ENCODE assay signal across 10 cellular contexts in the genomic region with DNA sequence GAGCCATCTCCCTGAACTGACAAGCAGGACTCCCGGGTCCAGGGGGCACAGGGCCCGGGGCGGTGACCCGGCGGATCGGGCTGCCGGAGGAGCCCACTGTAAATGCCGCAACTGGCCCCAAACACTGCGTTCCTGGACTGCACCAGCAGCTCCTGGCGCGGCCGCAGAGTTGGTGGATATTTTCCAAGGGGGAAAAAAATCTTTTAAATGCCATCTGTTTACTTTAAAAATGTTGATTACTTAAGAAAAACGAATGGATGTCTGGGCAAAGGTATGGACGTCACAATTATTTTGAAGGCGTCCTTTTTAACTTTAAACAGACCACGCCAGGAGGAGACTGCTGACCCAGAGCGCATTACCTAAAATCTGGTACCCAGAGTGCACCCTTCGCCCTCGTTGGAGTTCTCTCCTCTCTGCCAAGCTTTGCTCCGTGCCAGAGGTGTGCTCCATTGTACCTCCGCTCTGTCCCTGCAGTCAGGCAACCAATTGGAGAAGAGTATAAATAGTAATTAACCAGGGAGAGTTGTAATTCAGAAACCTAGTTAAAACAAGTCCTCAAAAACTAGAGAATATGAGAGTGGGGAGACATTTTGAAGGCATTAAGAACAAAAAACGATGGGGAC. TPM values are rescaled to one million over a fixed set of nuclear protein-coding genes. Genes with fewer than 3 reads are reported as not detected.
A peak's percentile ranks its signal among the peaks of the same experiment; 100 is the strongest.
DNase-seq lines count a peak whose midpoint lies in the region; ATAC-seq and TF ChIP-seq lines count a peak whose summit lies in the region.
"Had no signal": no experiment of that assay in that cellular context is flagged by ENCODE, and none has a peak within 500 bp of the region (broad histone marks: within the 10 kb centered on the region; RNA-seq: fewer than 3 reads in every experiment).

No MANE protein-coding gene starts in this region.

- H4K8ac ChIP-seq in mesenchymal stem cell (ENCODE audit: low read length), result peak overlapping the region; percentile 95

- peak overlapping the region; percentile 43 for H2BK120ac ChIP-seq in mesenchymal stem cell (ENCODE audit: low read depth, low read length)

- no peaks in the 10 kb centered on the region for H3K9me3 Mint-ChIP-seq in chondrocyte (ENCODE audit: low read depth)
- H3K9me3 Mint-ChIP-seq: activated naive CD4-positive, alpha-beta T cell treated with anti-CD3 and anti-CD28 coated beads, Interleukin-2, amount 50 U/mL, for 72 hours had no signal

- no peaks in the 10 kb centered on the region for H3K9me3 ChIP-seq in right cardiac atrium (ENCODE audit: control insufficient read depth, low read length)
- H3K9me3 ChIP-seq in mesenchymal stem cell (ENCODE audit: control insufficient read depth, low read length), result no peaks in the 10 kb centered on the region

- no peak overlapping the region for H3K27ac ChIP-seq in right cardiac atrium (ENCODE audit: low read length)
- no peak overlapping the region for H3K27ac ChIP-seq in mesenchymal stem cell (ENCODE audit: low read length, poor library complexity, severe bottlenecking)
- no peak overlapping the region for H3K27ac ChIP-seq in urinary bladder (ENCODE audit: low read depth)

- WGBS in right cardiac atrium, result 31% methylated on average over 22 of the region's 22 CpGs
- WGBS in mesenchymal stem cell, result 13% methylated on average over 17 of the region's 22 CpGs
- 50% methylated on average over 22 of the region's 22 CpGs for WGBS in urinary bladder

- peak overlapping the region; percentile 96 for H3K4me2 ChIP-seq in mesenchymal stem cell (ENCODE audit: low read length, poor library complexity, severe bottlenecking)

- H3K9ac ChIP-seq in mesenchymal stem cell (ENCODE audit: low read length), result peak overlapping the region; percentile 95

- no peaks in the 10 kb centered on the region for H3K27me3 Mint-ChIP-seq in chondrocyte (ENCODE audit: low read depth)

- H3K4me1 ChIP-seq in right cardiac atrium (ENCODE audit: control insufficient read depth, insufficient read depth, low read length), result no peaks in the 10 kb centered on the region
- peaks cover 43% of the 10 kb centered on the region for H3K4me1 ChIP-seq in mesenchymal stem cell (ENCODE audit: control insufficient read depth, insufficient read depth, low read depth, low read length)
- no peaks in the 10 kb centered on the region for H3K4me1 ChIP-seq in urinary bladder (ENCODE audit: insufficient read depth)

- no peaks in the 10 kb centered on the region for H3K36me3 Mint-ChIP-seq in chondrocyte (ENCODE audit: low read depth)

- H4K91ac ChIP-seq in mesenchymal stem cell (ENCODE audit: low read length), result peak overlapping the region; percentile 65

- no peak for TF ChIP-seq CTCF in chondrocyte (IDR thresholded peaks at IDR 0.05)

- H3K79me1 ChIP-seq in mesenchymal stem cell (replicated peaks; ENCODE audit: low read length, poor library complexity, severe bottlenecking), result no peaks in the 10 kb centered on the region

- ATAC-seq in right cardiac atrium (no peak), left cardiac atrium (no peak), GM18870 (IDR thresholded peaks at IDR 0.05; ENCODE audit: unreplicated experiment) (no peak), HG02798 (IDR thresholded peaks at IDR 0.05; ENCODE audit: poor library complexity, unreplicated experiment) (no peak)
- ATAC-seq: activated naive CD4-positive, alpha-beta T cell treated with anti-CD3 and anti-CD28 coated beads, Interleukin-2, amount 50 U/mL, for 72 hours had no signal

- H2BK15ac ChIP-seq in mesenchymal stem cell (ENCODE audit: low read depth, poor library complexity, severe bottlenecking), result peak overlapping the region; percentile 79

- H3K23ac ChIP-seq in mesenchymal stem cell (ENCODE audit: low read length in 2 of 2), result no peak overlapping the region

- peak overlapping the region; percentile 73 to 89 for H3K18ac ChIP-seq in mesenchymal stem cell (ENCODE audit: low read depth in 1 of 2, low read length in 2 of 2)

- peak overlapping the region; percentile 97 for H3K4me3 Mint-ChIP-seq in chondrocyte (ENCODE audit: unreplicated experiment)

- H2BK5ac ChIP-seq in mesenchymal stem cell (ENCODE audit: low read depth, low read length, poor library complexity, severe bottlenecking), result no peak overlapping the region

- intact Hi-C loops in right cardiac atrium (cut with DNase I) (loop anchor here (5.0 to 10.0 kb wide), 2 partner anchors 707 to 970 kb away; no protein-coding TSS in a partner anchor), left cardiac atrium (cut with DNase I) (loop anchor here (5.0 kb wide), 3 partner anchors 237 to 967 kb away; a partner anchor contains a TSS)

- peak overlapping the region in 1 of 2 experiments; percentile 74 for H2BK12ac ChIP-seq in mesenchymal stem cell (ENCODE audit: low read length in 2 of 2)

- peak overlapping the region; percentile 97 for H3K27ac Mint-ChIP-seq in chondrocyte (ENCODE audit: unreplicated experiment)

- H3K4ac ChIP-seq in mesenchymal stem cell (ENCODE audit: low read depth in 1 of 2, low read length in 2 of 2), result peak overlapping the region; percentile 46 to 75

- DNase-seq in right cardiac atrium (no peak), left cardiac atrium (no peak), chondrocyte (ENCODE audit: low spot score) (no peak), mesenchymal stem cell (peak; percentile 40), SKM-1 treated with dmso at 0.1 percent for 144 hours (lab: John Stamatoyannopoulos, UW; ENCODE audit: unreplicated experiment) (no peak)
- DNase-seq: DMS 273 treated with DMSO at 0.1 percent for 48 hours had no signal

- no peak overlapping the region for H3K14ac ChIP-seq in mesenchymal stem cell (ENCODE audit: low read length in 2 of 2)

- H3K36me3 ChIP-seq in mesenchymal stem cell (ENCODE audit: control insufficient read depth in 1 of 2, insufficient read depth in 2 of 2, low read depth in 1 of 2, low read length in 2 of 2) (peaks cover 0 to 4% of the 10 kb centered on the region in 2 experiments), urinary bladder (ENCODE audit: insufficient read depth) (no peaks in the 10 kb centered on the region)

- H3K4me1 Mint-ChIP-seq in chondrocyte (ENCODE audit: low read depth), result peaks cover 61% of the 10 kb centered on the region

- H2AFZ ChIP-seq in mesenchymal stem cell (ENCODE audit: low read depth, low read length), result no peak overlapping the region

- no peak overlapping the region for H2AK5ac ChIP-seq in mesenchymal stem cell (ENCODE audit: low read length, severe bottlenecking)

- H3K4me3 ChIP-seq in right cardiac atrium (ENCODE audit: low read length) (peak overlapping the region; percentile 16), mesenchymal stem cell (ENCODE audit: insufficient read depth in 1 of 2, low read depth in 1 of 2, low read length in 2 of 2) (peak overlapping the region; percentile 46 to 100), urinary bladder (ENCODE audit: low read depth, low read length) (peak overlapping the region; percentile 74)

- H3K27me3 ChIP-seq in right cardiac atrium (ENCODE audit: control insufficient read depth, insufficient read depth), result no peaks in the 10 kb centered on the region
- H3K27me3 ChIP-seq in mesenchymal stem cell (ENCODE audit: control insufficient read depth in 1 of 2, insufficient read depth in 1 of 2, low read length in 2 of 2), result peaks cover 0 to 45% of the 10 kb centered on the region in 2 experiments

RNA-seq across cellular contexts. Expression of a gene that starts 3.5 kb away (rescaled TPM):
- total RNA-seq in right cardiac atrium (1 to 10 TPM; 1.1 to 2.6 (median 2.1) TPM), left cardiac atrium (1 to 10 TPM in 1 of 2 donors, under 1 TPM in 1; 0.82 to 1.3 TPM), chondrocyte (25.6 to 45.6 TPM (median 27.1 TPM) in 3 replicates), urinary bladder (2.4 TPM)
- polyA plus RNA-seq in right cardiac atrium (0.93 TPM), urinary bladder (2.9 TPM)
- 16.0 TPM for polyA plus RNA-seq in mesenchymal stem cell (2013, experiment 1 of 2)
- polyA plus RNA-seq in mesenchymal stem cell (2013, experiment 2 of 2), result 15.8 TPM

Comparison
In these comparisons a context has a peak if more than half of its experiments do, and no peak if none do; other contexts are left out.
1. H3K4me3 ChIP-seq: peak in every context shown above with its lines; median percentile 74 in urinary bladder; 73 in mesenchymal stem cell; 16 in right cardiac atrium.